Comparison of ENCODE assay signal across 10 cellular contexts in genomic region chr2:165114345-165114943, GRCh38.
DNase-seq lines count a peak whose midpoint lies in the region; ATAC-seq and TF ChIP-seq lines count a peak whose summit lies in the region.
"Had no signal": no experiment of that assay in that cellular context is flagged by ENCODE, and none has a peak within 500 bp of the region (broad histone marks: within the 10 kb centered on the region; RNA-seq: fewer than 3 reads in every experiment).

No MANE protein-coding gene starts in this region.

- H3K4me2 ChIP-seq in SK-N-SH (peak overlapping the region; percentile 72; the same call in 1 of the 2 replicates), skeletal muscle satellite cell (ENCODE audit: low read length) (peak overlapping the region; percentile 72)

- TF ChIP-seq EP300 in SK-N-SH (IDR thresholded peaks at IDR 0.05; ENCODE audit: borderline replicate concordance in 1 of 2, low read depth in 1 of 2, low read length in 1 of 2), result peak; percentile 28 to 59; a peak in 1 of 4 replicates

- H3K9ac ChIP-seq in SK-N-SH (no peak overlapping the region), skeletal muscle satellite cell (ENCODE audit: low read depth, low read length) (no peak overlapping the region)

- H3K9me2 ChIP-seq in SK-N-SH, result no peaks in the 10 kb centered on the region

- peaks cover 19% of the 10 kb centered on the region for H3F3A ChIP-seq in SK-N-SH (replicated peaks; ENCODE audit: insufficient read depth)

- no peak for TF ChIP-seq CTCF in SK-N-SH (IDR thresholded peaks at IDR 0.05)

- CTCF ChIA-PET in HEK293T (lab: Yijun Ruan, JAX), result no interaction called here
- CTCF ChIA-PET in SK-N-SH (lab: Yijun Ruan, JAX), result interaction anchor here (0.7 to 2.8 kb wide), 5 partner anchors 27 to 98 kb away, joined by 3 to 16 read pairs (median 4); partner anchors contain the start of gene SCN3A

- H3K27me3 ChIP-seq in SK-N-SH (ENCODE audit: insufficient read depth) (no peaks in the 10 kb centered on the region), skeletal muscle satellite cell (ENCODE audit: control insufficient read depth, insufficient read depth, low read length) (no peaks in the 10 kb centered on the region)
- H3K27me3 ChIP-seq: right atrium auricular region had no signal

- POLR2A ChIA-PET in HEK293T (lab: Yijun Ruan, JAX), result interaction anchor here (0.7 kb wide), 1 partner anchor 17 kb away, joined by 3 read pairs; no protein-coding TSS in a partner anchor
- POLR2A ChIA-PET in SK-N-SH (lab: Yijun Ruan, JAX), result no interaction called here

- no peaks in the 10 kb centered on the region for H4K20me1 ChIP-seq in SK-N-SH (ENCODE audit: insufficient read depth)

- no peak for ATAC-seq in GM21619 (IDR thresholded peaks at IDR 0.05; ENCODE audit: unreplicated experiment)

- H3K79me2 ChIP-seq in SK-N-SH (ENCODE audit: insufficient read depth), result no peaks in the 10 kb centered on the region

- WGBS in SK-N-SH (ENCODE audit: low lambda C conversion rate), result 4% methylated on average over 4 of the region's 4 CpGs

- TF ChIP-seq RAD21 in SK-N-SH (IDR thresholded peaks at IDR 0.05; ENCODE audit: low read length), result no peak

- no peak overlapping the region for H2AFZ ChIP-seq in SK-N-SH (ENCODE audit: low read depth)

- DNase-seq in HEK293T (ENCODE audit: extremely low spot score), result no peak
- DNase-seq in SK-N-SH, result no peak
- DNase-seq in fibroblast of the conjunctiva (ENCODE audit: low read depth), result peak; percentile 2
- no peak for DNase-seq in SKM-1 treated with dmso at 0.1 percent for 144 hours (lab: John Stamatoyannopoulos, UW; ENCODE audit: unreplicated experiment)
- no peak for DNase-seq in NCI-H345 treated with DMSO at 0.1 percent for 48 hours (lab: John Stamatoyannopoulos, UW; ENCODE audit: unreplicated experiment)
- DNase-seq: NCI-H524, T1000 had no signal

- peak overlapping the region; percentile 19 to 40; a peak in 3 of 4 replicates for H3K4me3 ChIP-seq in SK-N-SH (ENCODE audit: low read depth in 2 of 2, low read length in 1 of 2)
- H3K4me3 ChIP-seq in skeletal muscle satellite cell (ENCODE audit: low read length), result peak overlapping the region; percentile 38
- H3K4me3 ChIP-seq: right atrium auricular region had no signal

- H3K9me3 ChIP-seq in SK-N-SH (no peaks in the 10 kb centered on the region), skeletal muscle satellite cell (replicated peaks; ENCODE audit: low read length) (no peaks in the 10 kb centered on the region)
- H3K9me3 ChIP-seq: right atrium auricular region had no signal

- H3K27ac ChIP-seq in SK-N-SH (ENCODE audit: low read depth in 2 of 2, low read length in 1 of 2), result peak overlapping the region; percentile 67 to 94
- H3K27ac ChIP-seq: right atrium auricular region had no signal

- no peaks in the 10 kb centered on the region for H3K36me3 ChIP-seq in SK-N-SH (replicated peaks in 1 of 2; ENCODE audit: control insufficient read depth in 1 of 2, insufficient read depth in 2 of 2, low read length in 1 of 2)
- no peaks in the 10 kb centered on the region for H3K36me3 ChIP-seq in skeletal muscle satellite cell (ENCODE audit: insufficient read depth, low read length)
- H3K36me3 ChIP-seq: right atrium auricular region had no signal

- peaks cover 10 to 29% of the 10 kb centered on the region in 2 experiments for H3K4me1 ChIP-seq in SK-N-SH (ENCODE audit: control insufficient read depth in 1 of 2, insufficient read depth in 2 of 2, low read depth in 1 of 2, low read length in 1 of 2)
- peaks cover 16% of the 10 kb centered on the region for H3K4me1 ChIP-seq in skeletal muscle satellite cell (ENCODE audit: control insufficient read depth, insufficient read depth, low read length)
- H3K4me1 ChIP-seq: right atrium auricular region had no signal

TF ChIP-seq in HEK293T, 16 proteins besides CTCF, POLR2A, EP300 and RAD21:
- no peak for TF ChIP-seq TARDBP (IDR thresholded peaks at IDR 0.05)
- 0 out of 2 replicates have a peak, but pooled peaks have one; percentile 7 for TF ChIP-seq PKNOX1 (IDR thresholded peaks at IDR 0.05)

TF ChIP-seq in SK-N-SH, 30 proteins besides CTCF, POLR2A, EP300 and RAD21:
- TF ChIP-seq GABPA (IDR thresholded peaks at IDR 0.05; ENCODE audit: low read depth), result no peak
- TF ChIP-seq TCF12 (IDR thresholded peaks at IDR 0.05), result peak; percentile 70; the same call in 1 of the 2 replicates
- TF ChIP-seq RFX5 (IDR thresholded peaks at IDR 0.05; ENCODE audit: low read length), result no peak
- no peak for TF ChIP-seq USF2 (IDR thresholded peaks at IDR 0.05; ENCODE audit: borderline replicate concordance, low read depth, low read length)
- no peak for TF ChIP-seq USF1 (IDR thresholded peaks at IDR 0.05; ENCODE audit: borderline replicate concordance, low read depth)
- TF ChIP-seq POLR2AphosphoS5 (IDR thresholded peaks at IDR 0.05; ENCODE audit: low read depth, low read length), result peak; percentile 34; the same call in 1 of the 2 replicates
- peak; percentile 94 for TF ChIP-seq FOSL2 (IDR thresholded peaks at IDR 0.05; ENCODE audit: borderline replicate concordance, low read depth)
- no peak for TF ChIP-seq MXI1 (IDR thresholded peaks at IDR 0.05; ENCODE audit: low read depth, low read length)
- no peak for TF ChIP-seq ELF1 (IDR thresholded peaks at IDR 0.05)
- no peak for TF ChIP-seq SMC3 (IDR thresholded peaks at IDR 0.05; ENCODE audit: low read depth, low read length)
- TF ChIP-seq PBX3 (IDR thresholded peaks at IDR 0.05), result peak; percentile 94
- TF ChIP-seq FOXJ3 (CRISPR knock-in tag; IDR thresholded peaks at IDR 0.05), result no peak
- TF ChIP-seq NFIC (IDR thresholded peaks at IDR 0.05; ENCODE audit: borderline replicate concordance), result peak; percentile 34; the same call in 1 of the 2 replicates
- TF ChIP-seq YY1 (IDR thresholded peaks at IDR 0.05; ENCODE audit: low read depth), result no peak
- peak; percentile 34; the same call in 1 of the 2 replicates for TF ChIP-seq TEAD4 (IDR thresholded peaks at IDR 0.05; ENCODE audit: borderline replicate concordance, insufficient read depth)
- peak; percentile 90 for TF ChIP-seq JUND (IDR thresholded peaks at IDR 0.05)
